In the genomic region with DNA sequence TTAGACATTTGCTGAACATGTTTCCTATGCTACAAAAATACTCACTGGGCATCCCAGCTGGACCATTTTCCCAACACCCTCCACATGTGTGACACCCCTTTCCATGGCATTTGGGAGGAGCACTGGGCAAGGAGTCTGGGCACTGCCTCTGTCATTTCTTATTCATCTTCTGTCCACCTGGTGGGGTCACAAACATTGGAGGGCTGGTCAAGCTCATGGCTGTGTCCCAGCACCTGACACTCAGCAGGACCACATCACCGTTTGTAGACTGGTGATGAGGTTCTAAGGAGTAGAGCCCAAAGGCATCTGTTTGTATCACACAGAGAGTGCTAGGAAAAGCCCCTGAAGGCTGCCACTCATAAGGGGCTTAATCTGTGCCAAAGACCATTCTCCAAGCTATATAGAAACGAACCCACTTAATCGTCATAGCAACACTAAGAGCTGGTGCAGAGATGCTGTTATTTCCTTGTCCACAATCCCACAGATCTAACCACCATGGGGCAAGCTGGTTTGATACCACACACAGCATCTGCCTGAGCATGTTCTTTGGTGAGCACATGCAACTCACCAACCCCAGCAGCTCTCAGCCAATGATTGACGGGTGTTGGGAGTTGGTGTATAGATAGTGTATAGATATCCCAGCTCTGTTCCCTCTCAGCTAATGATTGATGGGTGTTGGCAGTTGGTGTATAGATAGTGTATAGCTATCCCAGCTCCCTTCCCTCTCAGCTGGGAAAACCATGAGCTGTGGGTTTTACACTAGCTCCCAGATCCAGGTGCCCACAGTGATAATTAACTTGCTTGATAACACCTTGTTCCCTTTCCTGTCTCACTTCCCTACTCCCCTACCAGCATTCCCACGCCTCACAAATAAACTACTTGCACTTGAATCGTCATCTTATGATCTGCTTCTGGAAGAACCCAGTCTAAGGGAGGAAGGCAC, we compare ENCODE assay signal across 18 cellular contexts. TPM values are rescaled to one million over a fixed set of nuclear protein-coding genes. Genes with fewer than 3 reads are reported as not detected.
DNase-seq lines count a peak whose midpoint lies in the region; ATAC-seq, FAIRE-seq and TF ChIP-seq lines count a peak whose summit lies in the region.
"Had no signal": no experiment of that assay in that cellular context is flagged by ENCODE, and none has a peak within 500 bp of the region (broad histone marks: within the 10 kb centered on the region; RNA-seq: fewer than 3 reads in every experiment).

No MANE protein-coding gene starts in this region.

- H3K36me3 ChIP-seq in H1 (ENCODE audit: control insufficient read depth in 2 of 4, insufficient read depth in 4 of 4, low read length in 3 of 4): no peaks in the 10 kb centered on the region
- H3K36me3 ChIP-seq: left lung, tibial artery had no signal

- H4K20me1 ChIP-seq in H1 (replicated peaks in 1 of 2; ENCODE audit: control insufficient read depth in 1 of 2, insufficient read depth in 2 of 2, low read length in 2 of 2): no peaks in the 10 kb centered on the region

- DNase-seq in activated T-cell treated with anti-CD3 and anti-CD28 coated beads, Interleukin-2, amount 50 U/mL, for 72 hours: peak; percentile 13 to 39
- no peak for DNase-seq in activated T-cell treated with anti-CD3 and anti-CD28 coated beads, Interleukin-2, amount 50 U/mL, for 1 hour
- DNase-seq in NCI-H524 treated with DMSO at 0.1 percent for 48 hours (lab: John Stamatoyannopoulos, UW): peak; percentile 64
- peak in 1 of 2 experiments; percentile 30 for DNase-seq in H1 (ENCODE audit: low read depth in 1 of 2, low spot score in 2 of 2)
- peak in 1 of 2 donors; percentile 18 for DNase-seq in stimulated activated naive CD8-positive, alpha-beta T cell treated with anti-CD3 and anti-CD28 coated beads, Interleukin-15, amount 100 ng/mL, for 72 hours
- no peak for DNase-seq in retina
- DNase-seq in NCI-H1092 treated with DMSO at 0.1 percent for 48 hours (lab: John Stamatoyannopoulos, UW): no peak
- DNase-seq: activated T-cell treated with anti-CD3 and anti-CD28 coated beads for 4 hours; aorta; DMS79 treated with DMSO at 0.1 percent for 48 hours; effector memory CD4-positive, alpha-beta T cell; left lung; tibial artery had no signal

- no peaks in the 10 kb centered on the region for H3K79me1 ChIP-seq in H1 (ENCODE audit: low read depth, low read length)

- H3K9me3 Mint-ChIP-seq in activated T-cell treated with anti-CD3 and anti-CD28 coated beads, Interleukin-2, amount 50 U/mL, for 72 hours: peaks cover 0 to under 1% of the 10 kb centered on the region in 2 donors
- peaks cover under 1 to 1% of the 10 kb centered on the region in 2 donors for H3K9me3 Mint-ChIP-seq in stimulated activated naive CD8-positive, alpha-beta T cell treated with anti-CD3 and anti-CD28 coated beads, Interleukin-15, amount 100 ng/mL, for 72 hours

- no peak overlapping the region for H3K9ac ChIP-seq in H1 (replicated peaks in 1 of 4; ENCODE audit: extremely low read depth in 1 of 4, low read depth in 3 of 4, low read length in 3 of 4)
- H3K9ac ChIP-seq: KMS-11 had no signal

- peaks cover 44% of the 10 kb centered on the region for H3K4me1 Mint-ChIP-seq in activated T-cell treated with anti-CD3 and anti-CD28 coated beads, Interleukin-2, amount 50 U/mL, for 72 hours (ENCODE audit: low read depth)
- H3K4me1 Mint-ChIP-seq in stimulated activated naive CD8-positive, alpha-beta T cell treated with anti-CD3 and anti-CD28 coated beads, Interleukin-15, amount 100 ng/mL, for 72 hours: peaks cover 35% of the 10 kb centered on the region

- no peak overlapping the region for H3K14ac ChIP-seq in H1 (ENCODE audit: insufficient read length)

- TF ChIP-seq CTCF in H1 (IDR thresholded peaks at IDR 0.05; ENCODE audit: control extremely low read depth in 1 of 3, insufficient read depth in 1 of 3, low read depth in 1 of 3, low read length in 3 of 3): no peak

- H2BK120ac ChIP-seq in H1 (replicated peaks; ENCODE audit: low read depth, low read length): no peak overlapping the region

- H3K18ac ChIP-seq in H1 (ENCODE audit: extremely low read depth, low read length): no peak overlapping the region

- H4K5ac ChIP-seq in H1 (ENCODE audit: insufficient read length, low read depth, low read length): no peak overlapping the region

- H3K4me2 ChIP-seq in H1 (ENCODE audit: insufficient read depth in 1 of 2, low read depth in 2 of 2, low read length in 2 of 2): no peak overlapping the region
- H3K4me2 ChIP-seq: KMS-11 had no signal

- peaks cover under 1% of the 10 kb centered on the region in 2 donors for H3K36me3 Mint-ChIP-seq in activated T-cell treated with anti-CD3 and anti-CD28 coated beads, Interleukin-2, amount 50 U/mL, for 72 hours (ENCODE audit: insufficient read depth in 2 of 2)
- H3K36me3 Mint-ChIP-seq: stimulated activated memory B cell treated with anti-CD40 and anti-IgM and Interleukin-4, amounts not matched to agents 10 μg/mL and 1 μg/mL and 100 μg/mL, for 72 hours had no signal

- no peaks in the 10 kb centered on the region for H3K23me2 ChIP-seq in H1 (ENCODE audit: low read depth, low read length)

- H2AK5ac ChIP-seq in H1 (ENCODE audit: low read depth, low read length): 0 out of 2 replicates have a peak overlapping the region, but pooled peaks have one; percentile 39

- H3K23ac ChIP-seq in H1 (ENCODE audit: insufficient read length): no peak overlapping the region

- no peaks in the 10 kb centered on the region for H3K27me3 ChIP-seq in H1 (replicated peaks in 1 of 4; ENCODE audit: control insufficient read depth in 3 of 4, extremely low read depth in 1 of 4, insufficient read depth in 3 of 4, low read length in 3 of 4)

- no peak for TF ChIP-seq EP300 in H1 (IDR thresholded peaks at IDR 0.05; ENCODE audit: borderline replicate concordance in 1 of 2, low read depth in 2 of 2, low read length in 2 of 2)

- POLR2A ChIA-PET in H1 (lab: Charles Lee; ENCODE audit: partially characterized antibody): no interaction called here

- no peak overlapping the region for H4K91ac ChIP-seq in H1 (replicated peaks; ENCODE audit: insufficient read length, low read length)

- ATAC-seq in activated T-cell treated with anti-CD3 and anti-CD28 coated beads, Interleukin-2, amount 50 U/mL, for 72 hours (replicated peaks in 1 of 2): peak in 1 of 2 donors; percentile 33
- ATAC-seq in stimulated activated naive CD8-positive, alpha-beta T cell treated with anti-CD3 and anti-CD28 coated beads, Interleukin-15, amount 100 ng/mL, for 72 hours: peak; percentile 39
- ATAC-seq in GM21381 (IDR thresholded peaks at IDR 0.05; ENCODE audit: unreplicated experiment): no peak
- ATAC-seq: left lung; stimulated activated memory B cell treated with anti-CD40 and anti-IgM and Interleukin-4, amounts not matched to agents 10 μg/mL and 1 μg/mL and 100 μg/mL, for 72 hours had no signal

- WGBS in H1 (ENCODE audit: extremely low coverage in 1 of 2, insufficient coverage in 1 of 2, insufficient read length in 1 of 2, insufficient replicate concordance in 2 of 2, low coverage in 1 of 2, low lambda C conversion rate in 2 of 2, missing lambda C conversion rate in 1 of 2), 2 experiments: 66% methylated on average over 6 of the region's 6 CpGs; no CpG with 5 or more reads in 1 of the 2 experiments

- no peak overlapping the region for H2AFZ ChIP-seq in H1 (ENCODE audit: low read length)

- no peak overlapping the region for H3K4ac ChIP-seq in H1 (replicated peaks; ENCODE audit: insufficient read length, low read depth, low read length)

- H3K79me2 ChIP-seq in H1 (ENCODE audit: control insufficient read depth in 1 of 2, insufficient read depth in 2 of 2, low read length in 2 of 2): no peaks in the 10 kb centered on the region

- TF ChIP-seq POLR2A in H1 (IDR thresholded peaks at IDR 0.05; ENCODE audit: control extremely low read depth in 1 of 2, low read depth in 2 of 2, low read length in 2 of 2): no peak

- TF ChIP-seq RAD21 in H1 (IDR thresholded peaks at IDR 0.05 in 1 of 2, conservative IDR thresholded peaks at IDR 0.05 in 1 of 2; ENCODE audit: low read depth in 2 of 2, low read length in 2 of 2): no peak

- peaks cover 33% of the 10 kb centered on the region for H3K27me3 Mint-ChIP-seq in activated T-cell treated with anti-CD3 and anti-CD28 coated beads, Interleukin-2, amount 50 U/mL, for 72 hours (ENCODE audit: low read depth)
- H3K27me3 Mint-ChIP-seq in stimulated activated naive CD8-positive, alpha-beta T cell treated with anti-CD3 and anti-CD28 coated beads, Interleukin-15, amount 100 ng/mL, for 72 hours: peaks cover 25% of the 10 kb centered on the region

- CTCF ChIA-PET in H1 (lab: Charles Lee; ENCODE audit: partially characterized antibody): interaction anchor here (0.7 to 4.7 kb wide), 5 partner anchors 13 to 29 kb away, joined by 4 to 18 read pairs (median 4); no protein-coding TSS in a partner anchor

- H2BK5ac ChIP-seq in H1 (ENCODE audit: low read depth, low read length): no peak overlapping the region

- H2BK20ac ChIP-seq in H1 (ENCODE audit: low read length): no peak overlapping the region

- H4K8ac ChIP-seq in H1 (ENCODE audit: extremely low read depth, insufficient read depth, low read length): no peak overlapping the region

- H3K9me3 ChIP-seq in H1 (ENCODE audit: insufficient read depth in 2 of 2, low read depth in 1 of 2, low read length in 1 of 2): no peaks in the 10 kb centered on the region

- H2BK15ac ChIP-seq in H1 (ENCODE audit: low read length): no peak overlapping the region

- no peak for FAIRE-seq in H1 (lab: Jason Lieb, UNC)

- H3K56ac ChIP-seq in H1 (replicated peaks; ENCODE audit: insufficient read length, low read depth, low read length): no peak overlapping the region

- peaks cover 0 to 1% (median 0%) of the 10 kb centered on the region in 4 experiments; a peak in 1 of 7 replicates for H3K4me1 ChIP-seq in H1 (replicated peaks in 1 of 4; ENCODE audit: control insufficient read depth in 3 of 4, insufficient read depth in 4 of 4, low read length in 3 of 4)

- no peak overlapping the region for H3K4me3 ChIP-seq in H1 (ENCODE audit: extremely low read depth in 1 of 4, insufficient read depth in 2 of 4, low read depth in 3 of 4, low read length in 4 of 4)
- H3K4me3 ChIP-seq: left lung, tibial artery had no signal

- no peak overlapping the region for H2BK12ac ChIP-seq in H1 (ENCODE audit: low read depth, low read length)

- no peak overlapping the region for H3K27ac ChIP-seq in H1 (ENCODE audit: low read depth, low read length)
- H3K27ac ChIP-seq: KMS-11, left lung, tibial artery had no signal

- H3K27ac Mint-ChIP-seq in activated T-cell treated with anti-CD3 and anti-CD28 coated beads, Interleukin-2, amount 50 U/mL, for 72 hours: no peak overlapping the region
- peak overlapping the region in 1 of 2 donors; percentile 88 for H3K27ac Mint-ChIP-seq in stimulated activated naive CD8-positive, alpha-beta T cell treated with anti-CD3 and anti-CD28 coated beads, Interleukin-15, amount 100 ng/mL, for 72 hours
- H3K27ac Mint-ChIP-seq: activated naive CD4-positive, alpha-beta T cell treated with anti-CD3 and anti-CD28 coated beads for 36 hours; stimulated activated memory B cell treated with anti-CD40 and anti-IgM and Interleukin-4, amounts not matched to agents 10 μg/mL and 1 μg/mL and 100 μg/mL, for 72 hours had no signal

- H3K4me3 Mint-ChIP-seq in activated T-cell treated with anti-CD3 and anti-CD28 coated beads, Interleukin-2, amount 50 U/mL, for 72 hours: no peak overlapping the region
- no peak overlapping the region for H3K4me3 Mint-ChIP-seq in stimulated activated naive CD8-positive, alpha-beta T cell treated with anti-CD3 and anti-CD28 coated beads, Interleukin-15, amount 100 ng/mL, for 72 hours
- H3K4me3 Mint-ChIP-seq: activated naive CD4-positive, alpha-beta T cell treated with anti-CD3 and anti-CD28 coated beads for 36 hours; stimulated activated memory B cell treated with anti-CD40 and anti-IgM and Interleukin-4, amounts not matched to agents 10 μg/mL and 1 μg/mL and 100 μg/mL, for 72 hours had no signal

RNA-seq across cellular contexts. Expression of a gene that starts 42.7 kb away (rescaled TPM):
- not detected for total RNA-seq in activated T-cell treated with anti-CD3 and anti-CD28 coated beads, Interleukin-2, amount 50 U/mL, for 72 hours
- 0.61 and 1.2 TPM in 2 replicates for total RNA-seq in H1 (2021; fragmentation: NEBNext Ultra II Directional; extraction: Animal tissue kit (Norgen Biotek cat#: 25700))
- polyA plus RNA-seq in H1 (2011; rRNA removed): 0.14 and 0.20 TPM in 2 replicates
- 0.17 TPM for polyA plus RNA-seq in H1 (2011; cell fraction: cytosol; rRNA removed)
- 0.53 TPM for polyA plus RNA-seq in H1 (2011; cell fraction: nucleus; rRNA removed)
- 0.08 to 0.39 TPM (median 0.32 TPM) in 4 replicates for polyA plus RNA-seq in H1 (2012, experiment 1 of 2)
- polyA plus RNA-seq in H1 (2012, experiment 2 of 2): 0.16 TPM
- polyA plus RNA-seq in H1 (2013, experiment 1 of 2): 0.47 TPM
- polyA plus RNA-seq in H1 (2013, experiment 2 of 2): 0.31 TPM
- 0.38 and 0.41 TPM in 2 replicates for polyA minus RNA-seq in H1 (2011; rRNA and poly(A)+ RNA removed)
- polyA minus RNA-seq in H1 (2011; cell fraction: cytosol; rRNA and poly(A)+ RNA removed): 0.22 TPM
- polyA minus RNA-seq in H1 (2011; cell fraction: nucleus; rRNA and poly(A)+ RNA removed): 0.70 TPM
- total RNA-seq: activated naive CD4-positive, alpha-beta T cell treated with anti-CD3 and anti-CD28 coated beads for 36 hours; glomerular endothelial cell had no signal
- polyA plus RNA-seq: aorta had no signal

Comparison
In these comparisons a context has a peak if more than half of its experiments do, and no peak if none do; other contexts are left out.
1. DNase-seq: peak in activated T-cell treated with anti-CD3 and anti-CD28 coated beads, Interleukin-2, amount 50 U/mL, for 72 hours (2 of 2) and NCI-H524 treated with DMSO at 0.1 percent for 48 hours (single experiment); none in activated T-cell treated with anti-CD3 and anti-CD28 coated beads, Interleukin-2, amount 50 U/mL, for 1 hour (single experiment), retina (single experiment) and NCI-H1092 treated with DMSO at 0.1 percent for 48 hours (single experiment).